Comparison of ENCODE assay signal across 19 cellular contexts in the genomic region with DNA sequence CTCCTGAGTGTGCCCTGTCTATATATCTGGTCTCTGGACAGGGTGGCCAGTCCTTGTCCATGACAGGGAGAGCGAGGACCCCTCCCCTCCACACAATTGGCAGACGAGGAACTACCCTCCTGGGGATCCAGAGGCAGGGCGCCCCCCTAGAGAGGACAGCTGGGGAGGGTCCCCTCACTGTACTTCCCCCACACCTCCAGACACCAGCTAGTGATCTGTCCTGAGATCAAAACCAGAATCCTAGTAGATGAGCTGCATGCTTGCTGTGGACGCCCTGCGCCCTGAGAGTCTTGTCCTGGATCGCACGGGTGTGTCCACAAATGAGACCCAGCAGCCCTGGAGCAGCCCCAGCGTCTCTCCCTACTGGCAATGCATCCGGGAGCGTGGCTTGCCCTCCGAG.
"Had no signal": no experiment of that assay in that cellular context is flagged by ENCODE, and none has a peak within 500 bp of the region (broad histone marks: within the 10 kb centered on the region; RNA-seq: fewer than 3 reads in every experiment).

No MANE protein-coding gene starts in this region.

- H3K27ac Mint-ChIP-seq: effector memory CD8-positive, alpha-beta T cell; immature natural killer cell; naive B cell; nephron; stimulated activated naive B cell treated with anti-CD40 and anti-IgM and Interleukin-4, amounts not matched to agents 10 μg/mL and 1 μg/mL and 100 μg/mL, for 72 hours had no signal

- FAIRE-seq: kidney had no signal

- H3K27ac ChIP-seq: epithelial cell of prostate, esophagus muscularis mucosa, gastroesophageal sphincter, psoas muscle, right lobe of liver had no signal

- DNase-seq: effector memory CD8-positive, alpha-beta T cell; foreskin fibroblast; immature natural killer cell; kidney; left cardiac atrium; left ventricle myocardium superior; mesenchymal stem cell; naive B cell; psoas muscle; retina; right lobe of liver; stimulated activated CD4-positive, alpha-beta T cell treated with anti-CD3 and anti-CD28 coated beads, Interleukin-4, amount 100 ng/mL, for 24 hours; stimulated activated naive B cell treated with anti-CD40 and anti-IgM and Interleukin-4, amounts not matched to agents 10 μg/mL and 1 μg/mL and 100 μg/mL, for 72 hours had no signal

- H3K36me3 Mint-ChIP-seq: immature natural killer cell; naive B cell; stimulated activated naive B cell treated with anti-CD40 and anti-IgM and Interleukin-4, amounts not matched to agents 10 μg/mL and 1 μg/mL and 100 μg/mL, for 72 hours had no signal

- H3K4me3 ChIP-seq: esophagus muscularis mucosa, gastroesophageal sphincter, lung, psoas muscle, right lobe of liver, tibial nerve had no signal

- H3K36me3 ChIP-seq: esophagus muscularis mucosa, gastroesophageal sphincter, right lobe of liver, tibial nerve had no signal

- H3K9me3 Mint-ChIP-seq: naive B cell; nephron; stimulated activated naive B cell treated with anti-CD40 and anti-IgM and Interleukin-4, amounts not matched to agents 10 μg/mL and 1 μg/mL and 100 μg/mL, for 72 hours had no signal

- H3K27me3 ChIP-seq: esophagus muscularis mucosa, gastroesophageal sphincter, right lobe of liver, tibial nerve had no signal

- ATAC-seq: effector memory CD8-positive, alpha-beta T cell; gastroesophageal sphincter; left cardiac atrium; left ventricle myocardium superior; psoas muscle; right lobe of liver; stimulated activated naive B cell treated with anti-CD40 and anti-IgM and Interleukin-4, amounts not matched to agents 10 μg/mL and 1 μg/mL and 100 μg/mL, for 72 hours had no signal

- H3K4me3 Mint-ChIP-seq: effector memory CD8-positive, alpha-beta T cell; immature natural killer cell; naive B cell; nephron; stimulated activated naive B cell treated with anti-CD40 and anti-IgM and Interleukin-4, amounts not matched to agents 10 μg/mL and 1 μg/mL and 100 μg/mL, for 72 hours had no signal

- H3K9me3 ChIP-seq: esophagus muscularis mucosa, gastroesophageal sphincter, psoas muscle, right lobe of liver, tibial nerve had no signal

- H3K4me1 ChIP-seq: psoas muscle, right lobe of liver had no signal
